5 cellular contexts compared by ENCODE assay signal in genomic region chr1:177033628-177034027, GRCh38.
"Had no signal": no experiment of that assay in that cellular context is flagged by ENCODE, and none has a peak within 500 bp of the region (broad histone marks: within the 10 kb centered on the region; RNA-seq: fewer than 3 reads in every experiment).

No MANE protein-coding gene starts in this region.

- DNase-seq: HFFc6, KBM-7 had no signal

- ATAC-seq: GM23338, HCT116, HepG2 had no signal
